16 cellular contexts compared by ENCODE assay signal in the genomic region with DNA sequence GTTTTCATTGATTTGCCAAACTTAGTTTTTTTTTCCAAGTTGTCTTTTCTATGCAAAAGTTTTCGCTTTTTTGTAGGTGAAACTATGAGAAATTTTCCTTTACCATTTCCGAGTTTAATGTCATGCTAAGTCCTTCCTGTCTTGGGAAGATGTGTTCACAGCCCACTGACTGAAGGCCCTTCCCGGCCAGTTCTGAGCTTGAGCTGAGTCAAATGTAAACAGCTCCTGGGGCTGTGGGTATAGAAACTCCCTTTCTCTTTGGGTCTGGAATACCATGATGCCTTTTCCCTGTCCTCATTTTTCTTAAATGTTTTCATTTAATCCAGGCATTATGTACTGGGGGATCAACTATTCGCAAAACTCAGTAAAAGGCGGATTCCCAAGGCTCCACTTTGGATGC.
DNase-seq lines count a peak whose midpoint lies in the region; ATAC-seq, FAIRE-seq and TF ChIP-seq lines count a peak whose summit lies in the region.
"Had no signal": no experiment of that assay in that cellular context is flagged by ENCODE, and none has a peak within 500 bp of the region (broad histone marks: within the 10 kb centered on the region; RNA-seq: fewer than 3 reads in every experiment).

No MANE protein-coding gene starts in this region.

- H3K4ac ChIP-seq in IMR-90 (ENCODE audit: low read depth, low read length): peak overlapping the region; percentile 42

- peak overlapping the region; percentile 66; the same call in 1 of the 2 replicates for H3K14ac ChIP-seq in IMR-90 (replicated peaks; ENCODE audit: low read depth, low read length)

- TF ChIP-seq RAD21 in IMR-90 (IDR thresholded peaks at IDR 0.05; ENCODE audit: low read length): peak; percentile 29; the same call in 1 of the 2 replicates

- no TSS peak for BruUV-seq in IMR-90 (replicated peaks; lab: Mats Ljungman, UMichigan)

- H2BK120ac ChIP-seq in IMR-90 (ENCODE audit: low read depth, low read length): peak overlapping the region; percentile 83

- H3K4me3 ChIP-seq in AG04450 (ENCODE audit: low read depth, low read length): no peak overlapping the region
- no peak overlapping the region for H3K4me3 ChIP-seq in IMR-90 (ENCODE audit: insufficient read depth, low read depth, low read length)
- no peak overlapping the region for H3K4me3 ChIP-seq in choroid plexus epithelial cell (ENCODE audit: low read depth, low read length)
- no peak overlapping the region for H3K4me3 ChIP-seq in osteoblast (ENCODE audit: insufficient read depth, low read length)
- no peak overlapping the region for H3K4me3 ChIP-seq in pancreas
- H3K4me3 ChIP-seq: GM23338 had no signal

- H3K27me3 ChIP-seq in AG04450 (ENCODE audit: control insufficient read depth, insufficient read depth, low read length) (no peaks in the 10 kb centered on the region), IMR-90 (ENCODE audit: control insufficient read depth, insufficient read depth, low read length) (no peaks in the 10 kb centered on the region), osteoblast (ENCODE audit: insufficient read depth, low read length) (no peaks in the 10 kb centered on the region), pancreas (no peaks in the 10 kb centered on the region)

- peak overlapping the region; percentile 36 to 47; a peak in 2 of 4 replicates for H4K8ac ChIP-seq in IMR-90 (ENCODE audit: low read depth in 2 of 2, low read length in 2 of 2)

- H3K9me3 ChIP-seq in AG04450 (ENCODE audit: control insufficient read depth, insufficient read depth, low read length) (no peaks in the 10 kb centered on the region), IMR-90 (ENCODE audit: control insufficient read depth, insufficient read depth, low read length) (no peaks in the 10 kb centered on the region), osteoblast (ENCODE audit: low read depth, low read length) (no peaks in the 10 kb centered on the region), pancreas (no peaks in the 10 kb centered on the region)

- H3K36me3 ChIP-seq in IMR-90 (ENCODE audit: control insufficient read depth, insufficient read depth, low read length): no peaks in the 10 kb centered on the region
- H3K36me3 ChIP-seq in osteoblast (ENCODE audit: insufficient read depth, low read length): no peaks in the 10 kb centered on the region
- H3K36me3 ChIP-seq in pancreas: no peaks in the 10 kb centered on the region

- H3K79me2 ChIP-seq in osteoblast (ENCODE audit: insufficient read depth, low read length): no peaks in the 10 kb centered on the region

- CTCF ChIA-PET in AG04450 (lab: Charles Lee) (interaction anchor here (0.9 kb wide), 1 partner anchor 53 kb away, joined by 4 read pairs; no protein-coding TSS in a partner anchor), IMR-90 (lab: Yijun Ruan, JAX) (interaction anchor here (0.7 kb wide), 1 partner anchor 10 kb away, joined by 5 read pairs; no protein-coding TSS in a partner anchor)

- dilution Hi-C loops in IMR-90 (cut with HindIII; ENCODE audit: low sequenced_read_pairs, unreplicated experiment): no loop called here

- H4K5ac ChIP-seq in IMR-90 (ENCODE audit: low read depth, low read length): no peak overlapping the region; the same call in 1 of the 2 replicates

- peak overlapping the region; percentile 79 for H2BK5ac ChIP-seq in IMR-90 (ENCODE audit: low read depth, low read length, poor library complexity, severe bottlenecking)

- peak overlapping the region; percentile 73 for H3K27ac ChIP-seq in AG04450 (ENCODE audit: low read depth, low read length)
- H3K27ac ChIP-seq in IMR-90 (ENCODE audit: insufficient read depth, low read length): peak overlapping the region; percentile 85
- H3K27ac ChIP-seq in osteoblast (ENCODE audit: low read depth, low read length): peak overlapping the region; percentile 39
- no peak overlapping the region for H3K27ac ChIP-seq in pancreas

- H2AFZ ChIP-seq in IMR-90 (replicated peaks; ENCODE audit: low read length, poor library complexity) (peak overlapping the region; percentile 63), osteoblast (ENCODE audit: low read length) (peak overlapping the region; percentile 53)
- H2AFZ ChIP-seq: GM23338 had no signal

- H2AK9ac ChIP-seq in IMR-90 (replicated peaks; ENCODE audit: low read depth, low read length, poor library complexity): no peak overlapping the region

- in situ Hi-C loops in IMR-90 (cut with MboI; ENCODE audit: low sequenced_read_pairs): no loop called here

- intact Hi-C loops in IMR-90 (cut with micrococcal nuclease): no loop called here
- intact Hi-C loops in pancreas (cut with DNase I): no loop called here

- H2BK15ac ChIP-seq in IMR-90 (ENCODE audit: low read depth, low read length): peak overlapping the region; percentile 83

- no peaks in the 10 kb centered on the region for H4K20me1 ChIP-seq in IMR-90 (ENCODE audit: insufficient read depth, low read length)
- H4K20me1 ChIP-seq in osteoblast (ENCODE audit: insufficient read depth, low read length): no peaks in the 10 kb centered on the region

- H2BK20ac ChIP-seq in IMR-90 (ENCODE audit: low read depth, low read length): peak overlapping the region; percentile 67

- peaks cover 14% of the 10 kb centered on the region; the same call in 1 of the 2 replicates for H3K9me1 ChIP-seq in IMR-90 (ENCODE audit: insufficient read depth, low read length)

- H2AK5ac ChIP-seq in IMR-90 (ENCODE audit: low read depth, low read length): peak overlapping the region; percentile 52; the same call in 1 of the 2 replicates

- no CpG with 5 or more reads among the region's 5 CpGs for WGBS in IMR-90 (ENCODE audit: extremely low coverage in 2 of 2, insufficient read length in 1 of 2), 2 experiments
- 87 to 94% methylated on average over 5 of the region's 5 CpGs for WGBS in pancreas, 2 donors

- peaks cover 15% of the 10 kb centered on the region for H3K4me1 ChIP-seq in IMR-90 (ENCODE audit: control insufficient read depth, insufficient read depth, low read length)
- peaks cover 11% of the 10 kb centered on the region for H3K4me1 ChIP-seq in osteoblast (ENCODE audit: insufficient read depth, low read length)
- peaks cover 6 to 21% (median 14%) of the 10 kb centered on the region in 3 donors for H3K4me1 ChIP-seq in pancreas

- H4K91ac ChIP-seq in IMR-90 (ENCODE audit: insufficient read depth, low read depth, low read length): peak overlapping the region; percentile 41

- no peak for FAIRE-seq in pancreas (lab: Jason Lieb, UNC)

- peak; percentile 31; the same call in 1 of the 2 replicates for TF ChIP-seq POLR2A in IMR-90 (IDR thresholded peaks at IDR 0.05; ENCODE audit: low read depth, low read length)

- H3K4me2 ChIP-seq in IMR-90 (ENCODE audit: low read depth, low read length) (no peak overlapping the region; the same call in 1 of the 2 replicates), osteoblast (ENCODE audit: insufficient read depth, low read length) (no peak overlapping the region)
- H3K4me2 ChIP-seq: GM23338 had no signal

- POLR2A ChIA-PET in AG04450 (lab: Yijun Ruan, JAX) (interaction anchor here (1.0 to 1.2 kb wide), 2 partner anchors 8 to 39 kb away, joined by 3 read pairs; no protein-coding TSS in a partner anchor), IMR-90 (lab: Charles Lee; ENCODE audit: unreplicated experiment) (no interaction called here)

- H3K79me1 ChIP-seq in IMR-90 (ENCODE audit: low read depth in 1 of 2, low read length in 2 of 2): peaks cover 0 to 17% of the 10 kb centered on the region in 2 experiments; a peak in 2 of 4 replicates

- H3K23ac ChIP-seq in IMR-90 (ENCODE audit: low read depth, low read length): peak overlapping the region; percentile 39; the same call in 1 of the 2 replicates

- H3K56ac ChIP-seq in IMR-90 (ENCODE audit: extremely low read depth, insufficient read depth, low read length): peak overlapping the region; percentile 59; the same call in 1 of the 2 replicates

- ATAC-seq in IMR-90 (ENCODE audit: low read depth) (peak; percentile 75), pancreas (no peak)
- ATAC-seq: GM23338 had no signal

- DNase-seq in AG04450 (ENCODE audit: low read depth, low spot score): no peak
- peak; percentile 91 for DNase-seq in IMR-90
- DNase-seq in choroid plexus epithelial cell (ENCODE audit: low read depth): peak; percentile 70
- DNase-seq in osteoblast (ENCODE audit: insufficient read length, low spot score, missing footprints): no peak
- DNase-seq in stimulated activated CD4-positive, alpha-beta T cell treated with anti-CD3 and anti-CD28 coated beads, Interleukin-2, amount 100 ng/mL, for 24 hours: no peak
- DNase-seq in HPDE6-E6E7 (ENCODE audit: extremely low spot score): no peak
- DNase-seq in pancreas: no peak
- no peak for DNase-seq in middle frontal gyrus (ENCODE audit: extremely low spot score, low spot score)
- DNase-seq: COR-L47, DMS53, NCI-H1105, NCI-H1694 treated with DMSO at 0.1 percent for 48 hours, NCI-H2107, NCI-H226, NCI-H524 treated with DMSO at 0.1 percent for 48 hours had no signal

- peak overlapping the region; percentile 15; the same call in 1 of the 2 replicates for H3K18ac ChIP-seq in IMR-90 (ENCODE audit: low read depth, low read length)

- H3K9ac ChIP-seq in IMR-90 (ENCODE audit: low read depth, low read length): no peak overlapping the region

- TF ChIP-seq CTCF in AG04450 (IDR thresholded peaks at IDR 0.05; ENCODE audit: low read depth, low read length) (no peak), IMR-90 (conservative IDR thresholded peaks at IDR 0.05; ENCODE audit: low read depth, low read length) (no peak), choroid plexus epithelial cell (conservative IDR thresholded peaks at IDR 0.05; ENCODE audit: low read depth, low read length) (no peak), osteoblast (IDR thresholded peaks at IDR 0.05; ENCODE audit: extremely low read depth, low read depth, low read length) (no peak), pancreas (IDR thresholded peaks at IDR 0.05) (no peak)

TF ChIP-seq in IMR-90, 13 proteins besides CTCF, POLR2A, EP300 and RAD21:
- TF ChIP-seq SMC3 (IDR thresholded peaks at IDR 0.05; ENCODE audit: low read depth, low read length): peak; percentile 29; the same call in 1 of the 2 replicates
- no peak for TF ChIP-seq MAZ (IDR thresholded peaks at IDR 0.05; ENCODE audit: borderline replicate concordance, low read depth, low read length)
- TF ChIP-seq CEBPB (IDR thresholded peaks at IDR 0.05; ENCODE audit: low read depth, low read length): peak; percentile 26; the same call in 1 of the 2 replicates
- peak; percentile 59; the same call in 1 of the 2 replicates for TF ChIP-seq FOS (IDR thresholded peaks at IDR 0.05; ENCODE audit: low read depth, low read length)

Comparison
In these comparisons a context has a peak if more than half of its experiments do, and no peak if none do; other contexts are left out.
1. DNase-seq: peak in IMR-90 (single experiment) and choroid plexus epithelial cell (single experiment); none in AG04450 (single experiment), osteoblast (single experiment), stimulated activated CD4-positive, alpha-beta T cell treated with anti-CD3 and anti-CD28 coated beads, Interleukin-2, amount 100 ng/mL, for 24 hours (0 of 2), HPDE6-E6E7 (single experiment), pancreas (0 of 6) and middle frontal gyrus (single experiment).
2. H3K27ac ChIP-seq: peak in AG04450 (single experiment), IMR-90 (single experiment) and osteoblast (single experiment); none in pancreas (0 of 4).